18 cellular contexts compared by ENCODE assay signal in genomic region chr9:91198405-91198804, GRCh38.
DNase-seq lines count a peak whose midpoint lies in the region; ATAC-seq and TF ChIP-seq lines count a peak whose summit lies in the region.
"Had no signal": no experiment of that assay in that cellular context is flagged by ENCODE, and none has a peak within 500 bp of the region (broad histone marks: within the 10 kb centered on the region; RNA-seq: fewer than 3 reads in every experiment).

No MANE protein-coding gene starts in this region.

- no peak for TF ChIP-seq EP300 in suprapubic skin (IDR thresholded peaks at IDR 0.05)

- TF ChIP-seq CTCF in breast epithelium (IDR thresholded peaks at IDR 0.05) = no peak
- no peak for TF ChIP-seq CTCF in suprapubic skin (IDR thresholded peaks at IDR 0.05)

- peaks cover 60% of the 10 kb centered on the region for H3K4me1 Mint-ChIP-seq in activated CD4-positive, alpha-beta T cell treated with anti-CD3 and anti-CD28 coated beads, Interleukin-2, amount 10 ng/mL, durations not matched to agents 24 days and 14 days

- H2BK15ac ChIP-seq in mesenchymal stem cell (ENCODE audit: low read depth, poor library complexity, severe bottlenecking) = no peak overlapping the region

- no peak overlapping the region for H4K8ac ChIP-seq in mesenchymal stem cell (ENCODE audit: low read length)

- H3K4me1 ChIP-seq in breast epithelium (peaks cover 0 to 19% of the 10 kb centered on the region in 2 donors), mesenchymal stem cell (ENCODE audit: control insufficient read depth, insufficient read depth, low read depth, low read length) (peaks cover 13% of the 10 kb centered on the region), suprapubic skin (peaks cover 59% of the 10 kb centered on the region)

- no peak overlapping the region for H2BK120ac ChIP-seq in mesenchymal stem cell (ENCODE audit: low read depth, low read length)

- H3K23ac ChIP-seq in mesenchymal stem cell (ENCODE audit: low read length in 2 of 2) = no peak overlapping the region

- no peak overlapping the region for H3K4me3 ChIP-seq in breast epithelium
- H3K4me3 ChIP-seq in mesenchymal stem cell (ENCODE audit: insufficient read depth in 1 of 2, low read depth in 1 of 2, low read length in 2 of 2) = no peak overlapping the region
- H3K4me3 ChIP-seq in suprapubic skin = no peak overlapping the region

- peak overlapping the region; percentile 67 for H3K9ac ChIP-seq in mesenchymal stem cell (ENCODE audit: low read length)

- no peak overlapping the region for H3K4me2 ChIP-seq in mesenchymal stem cell (ENCODE audit: low read length, poor library complexity, severe bottlenecking)

- DNase-seq in activated CD4-positive, alpha-beta T cell treated with anti-CD3 and anti-CD28 coated beads, Interleukin-2, amount 10 ng/mL, durations not matched to agents 24 days and 14 days = peak; percentile 45
- no peak for DNase-seq in activated CD4-positive, alpha-beta T cell treated with anti-CD3 and anti-CD28 coated beads for 48 hours
- DNase-seq in breast epithelium (ENCODE audit: low spot score in 2 of 2) (no peak), mesenchymal stem cell (peak; percentile 37), suprapubic skin (ENCODE audit: low spot score in 2 of 2) (no peak), NCI-H510A treated with DMSO at 0.1 percent for 48 hours (lab: John Stamatoyannopoulos, UW) (no peak)
- DNase-seq: 8988T; activated CD4-positive, alpha-beta T cell treated with anti-CD3 and anti-CD28 coated beads for 1 hour; activated T-cell treated with anti-CD3 and anti-CD28 coated beads, Interleukin-2, amount 50 U/mL, for 48 hours; CD8-positive, alpha-beta T cell; immature natural killer cell; NCI-H1417 treated with DMSO at 0.1 percent for 48 hours; stimulated activated CD4-positive, alpha-beta T cell treated with anti-CD3 and anti-CD28 coated beads, Interleukin-4, amount 100 ng/mL, for 24 hours; SW 1271 had no signal

- H3K27me3 Mint-ChIP-seq in activated CD4-positive, alpha-beta T cell treated with anti-CD3 and anti-CD28 coated beads, Interleukin-2, amount 10 ng/mL, durations not matched to agents 24 days and 14 days = no peaks in the 10 kb centered on the region
- H3K27me3 Mint-ChIP-seq: IgD-negative memory B cell had no signal

- peaks cover 42% of the 10 kb centered on the region for H3K36me3 Mint-ChIP-seq in activated CD4-positive, alpha-beta T cell treated with anti-CD3 and anti-CD28 coated beads, Interleukin-2, amount 10 ng/mL, durations not matched to agents 24 days and 14 days (ENCODE audit: low read depth)

- intact Hi-C loops in activated CD4-positive, alpha-beta T cell treated with anti-CD3 and anti-CD28 coated beads, Interleukin-2, amount 10 ng/mL, durations not matched to agents 24 days and 14 days (cut with micrococcal nuclease) = no loop called here
- intact Hi-C loops in breast epithelium (cut with DNase I; ENCODE audit: low total_unique reads) = no loop called here

- H3K9me3 ChIP-seq in breast epithelium (no peaks in the 10 kb centered on the region), mesenchymal stem cell (ENCODE audit: control insufficient read depth, low read length) (peaks cover 23% of the 10 kb centered on the region), suprapubic skin (no peaks in the 10 kb centered on the region)

- no peak overlapping the region for H2AK5ac ChIP-seq in mesenchymal stem cell (ENCODE audit: low read length, severe bottlenecking)

- H2AFZ ChIP-seq in mesenchymal stem cell (ENCODE audit: low read depth, low read length) = no peak overlapping the region

- peaks cover 32% of the 10 kb centered on the region for H3K9me3 Mint-ChIP-seq in activated CD4-positive, alpha-beta T cell treated with anti-CD3 and anti-CD28 coated beads, Interleukin-2, amount 10 ng/mL, durations not matched to agents 24 days and 14 days

- no peak overlapping the region for H2BK12ac ChIP-seq in mesenchymal stem cell (ENCODE audit: low read length in 2 of 2)

- H3K27ac ChIP-seq in breast epithelium (peak overlapping the region; percentile 79 to 96), mesenchymal stem cell (ENCODE audit: low read length, poor library complexity, severe bottlenecking) (no peak overlapping the region), suprapubic skin (peak overlapping the region; percentile 93)

- H3K14ac ChIP-seq in mesenchymal stem cell (ENCODE audit: low read length in 2 of 2) = no peak overlapping the region

- TF ChIP-seq POLR2A in breast epithelium (IDR thresholded peaks at IDR 0.05) (no peak), suprapubic skin (IDR thresholded peaks at IDR 0.05) (no peak)

- no peak for ATAC-seq in HG02970 (IDR thresholded peaks at IDR 0.05; ENCODE audit: low FRiP score, unreplicated experiment)
- no peak for ATAC-seq in GM21390 (IDR thresholded peaks at IDR 0.05; ENCODE audit: unreplicated experiment)
- ATAC-seq: CD8-positive, alpha-beta T cell; stimulated activated effector memory CD8-positive, alpha-beta T cell treated with anti-CD3 and anti-CD28 coated beads, Interleukin-12 subunit alpha, Interleukin-12 subunit beta, amount 100 ng/mL, for 72 hours had no signal

- H3K18ac ChIP-seq in mesenchymal stem cell (ENCODE audit: low read depth in 1 of 2, low read length in 2 of 2) = peak overlapping the region in 1 of 2 experiments; percentile 13

- peak overlapping the region; percentile 52 for H3K27ac Mint-ChIP-seq in activated CD4-positive, alpha-beta T cell treated with anti-CD3 and anti-CD28 coated beads, Interleukin-2, amount 10 ng/mL, durations not matched to agents 24 days and 14 days
- H3K27ac Mint-ChIP-seq: CD8-positive, alpha-beta T cell; stimulated activated effector memory CD8-positive, alpha-beta T cell treated with anti-CD3 and anti-CD28 coated beads, Interleukin-12 subunit alpha, Interleukin-12 subunit beta, amount 100 ng/mL, for 72 hours had no signal

- no peak overlapping the region for H2BK5ac ChIP-seq in mesenchymal stem cell (ENCODE audit: low read depth, low read length, poor library complexity, severe bottlenecking)

- no peak overlapping the region for H3K4ac ChIP-seq in mesenchymal stem cell (ENCODE audit: low read depth in 1 of 2, low read length in 2 of 2)

- no peak overlapping the region for H3K4me3 Mint-ChIP-seq in activated CD4-positive, alpha-beta T cell treated with anti-CD3 and anti-CD28 coated beads, Interleukin-2, amount 10 ng/mL, durations not matched to agents 24 days and 14 days
- H3K4me3 Mint-ChIP-seq: CD8-positive, alpha-beta T cell; IgD-negative memory B cell; immature natural killer cell; stimulated activated effector memory CD8-positive, alpha-beta T cell treated with anti-CD3 and anti-CD28 coated beads, Interleukin-12 subunit alpha, Interleukin-12 subunit beta, amount 100 ng/mL, for 72 hours had no signal

- H4K91ac ChIP-seq in mesenchymal stem cell (ENCODE audit: low read length) = no peak overlapping the region

- H3K27me3 ChIP-seq in breast epithelium (no peaks in the 10 kb centered on the region), mesenchymal stem cell (ENCODE audit: control insufficient read depth in 1 of 2, insufficient read depth in 1 of 2, low read length in 2 of 2) (no peaks in the 10 kb centered on the region), suprapubic skin (no peaks in the 10 kb centered on the region)

- no peaks in the 10 kb centered on the region for H3K36me3 ChIP-seq in breast epithelium
- no peaks in the 10 kb centered on the region for H3K36me3 ChIP-seq in mesenchymal stem cell (ENCODE audit: control insufficient read depth in 1 of 2, insufficient read depth in 2 of 2, low read depth in 1 of 2, low read length in 2 of 2)
- H3K36me3 ChIP-seq in suprapubic skin = no peaks in the 10 kb centered on the region

- H3K79me1 ChIP-seq in mesenchymal stem cell (replicated peaks; ENCODE audit: low read length, poor library complexity, severe bottlenecking) = no peaks in the 10 kb centered on the region

Comparison
In these comparisons a context has a peak if more than half of its experiments do, and no peak if none do; other contexts are left out.
1. DNase-seq: peak in activated CD4-positive, alpha-beta T cell treated with anti-CD3 and anti-CD28 coated beads, Interleukin-2, amount 10 ng/mL, durations not matched to agents 24 days and 14 days (single experiment) and mesenchymal stem cell (single experiment); none in activated CD4-positive, alpha-beta T cell treated with anti-CD3 and anti-CD28 coated beads for 48 hours (single experiment), breast epithelium (0 of 2), suprapubic skin (0 of 2) and NCI-H510A treated with DMSO at 0.1 percent for 48 hours (single experiment).